8 cellular contexts compared by ENCODE assay signal in genomic region chr19:13953021-13953531, GRCh38. TPM values are rescaled to one million over a fixed set of nuclear protein-coding genes. Genes with fewer than 3 reads are reported as not detected.
DNase-seq lines count a peak whose midpoint lies in the region; ATAC-seq and TF ChIP-seq lines count a peak whose summit lies in the region.

No MANE protein-coding gene starts in this region.

- no CpG with 5 or more reads among the region's 10 CpGs for WGBS in neuronal stem cell (ENCODE audit: extremely low coverage in 2 of 2, insufficient read length in 2 of 2, insufficient replicate concordance in 1 of 2), 2 donors

- peak overlapping the region; percentile 96 for H2AFZ ChIP-seq in neuronal stem cell (ENCODE audit: low read length)

- H4K91ac ChIP-seq in neuronal stem cell (ENCODE audit: low read depth, low read length, poor library complexity) = no peak overlapping the region

- H3K4me1 ChIP-seq in neuronal stem cell (ENCODE audit: control insufficient read depth in 2 of 2, insufficient read depth in 1 of 2, low read depth in 1 of 2, low read length in 2 of 2) = peaks cover 4 to 9% of the 10 kb centered on the region in 2 donors

- peak overlapping the region; percentile 98 for H2BK5ac ChIP-seq in neuronal stem cell (ENCODE audit: low read length)

- ATAC-seq in HG03354 (IDR thresholded peaks at IDR 0.05; ENCODE audit: poor library complexity, severe bottlenecking, unreplicated experiment) = no peak

- H3K36me3 ChIP-seq in H7 (replicated peaks; ENCODE audit: control insufficient read depth, insufficient read depth, low read length) = peaks cover 22% of the 10 kb centered on the region
- H3K36me3 ChIP-seq in neuronal stem cell (replicated peaks in 1 of 2; ENCODE audit: control insufficient read depth in 2 of 2, insufficient read depth in 2 of 2, low read length in 2 of 2) = peaks cover 27 to 44% of the 10 kb centered on the region in 2 donors

- H3K27me3 Mint-ChIP-seq in activated CD4-positive, alpha-beta memory T cell treated with anti-CD3 and anti-CD28 coated beads for 36 hours = no peaks in the 10 kb centered on the region

- TF ChIP-seq CTCF in 22Rv1 (IDR thresholded peaks at IDR 0.05) (no peak), fibroblast of villous mesenchyme (IDR thresholded peaks at IDR 0.05; ENCODE audit: insufficient read depth, low read depth, low read length) (peak; percentile 27)

- no peak overlapping the region for H2BK120ac ChIP-seq in neuronal stem cell (ENCODE audit: low read depth, low read length)

- H3K27ac ChIP-seq in 22Rv1 (peak overlapping the region; percentile 54), neuronal stem cell (replicated peaks; ENCODE audit: low read length) (peak overlapping the region; percentile 70)

- CTCF ChIA-PET in activated CD4-positive, alpha-beta memory T cell treated with anti-CD3 and anti-CD28 coated beads for 36 hours (lab: Charles Lee) = interaction anchor here (0.7 to 3.0 kb wide), 8 partner anchors 71 to 161 kb away, joined by 3 to 20 read pairs (median 4); partner anchors contain the start of genes IL27RA and MISP3

- H3K36me3 Mint-ChIP-seq in activated CD4-positive, alpha-beta memory T cell treated with anti-CD3 and anti-CD28 coated beads for 36 hours = peaks cover 7% of the 10 kb centered on the region

- H3K27ac Mint-ChIP-seq in activated CD4-positive, alpha-beta memory T cell treated with anti-CD3 and anti-CD28 coated beads for 36 hours = peak overlapping the region; percentile 76

- peak overlapping the region; percentile 65 for H3K9ac ChIP-seq in neuronal stem cell (ENCODE audit: low read depth, low read length, poor library complexity)

- no peak overlapping the region for H3K4ac ChIP-seq in neuronal stem cell (ENCODE audit: low read length)

- H2AK5ac ChIP-seq in neuronal stem cell (ENCODE audit: low read depth, low read length) = no peak overlapping the region

- H3K9me3 ChIP-seq in neuronal stem cell (replicated peaks in 1 of 2; ENCODE audit: control insufficient read depth in 2 of 2, insufficient read depth in 1 of 2, low read depth in 1 of 2, low read length in 2 of 2) = no peaks in the 10 kb centered on the region

- peak overlapping the region; percentile 71 for H3K4me2 ChIP-seq in neuronal stem cell (ENCODE audit: insufficient read depth, low read length, poor library complexity, severe bottlenecking)

- peaks cover 17% of the 10 kb centered on the region for H3K4me1 Mint-ChIP-seq in activated CD4-positive, alpha-beta memory T cell treated with anti-CD3 and anti-CD28 coated beads for 36 hours (ENCODE audit: low read depth)

- H3K14ac ChIP-seq in neuronal stem cell (ENCODE audit: low read length) = peak overlapping the region; percentile 67

- H3K27me3 ChIP-seq in H7 (ENCODE audit: control insufficient read depth, insufficient read depth, low read length) = no peaks in the 10 kb centered on the region
- H3K27me3 ChIP-seq in neuronal stem cell (ENCODE audit: control insufficient read depth in 3 of 3, insufficient read depth in 3 of 3, low read depth in 1 of 3, low read length in 3 of 3) = no peaks in the 10 kb centered on the region

- H3K4me3 ChIP-seq in H7 (ENCODE audit: insufficient read depth, low read depth, low read length) = peak overlapping the region; percentile 63
- peak overlapping the region; percentile 79 for H3K4me3 ChIP-seq in fibroblast of villous mesenchyme (ENCODE audit: low read depth, low read length)
- H3K4me3 ChIP-seq in neuronal stem cell (ENCODE audit: low read length in 2 of 2) = peak overlapping the region; percentile 65 to 84

- no peak overlapping the region for H3K23ac ChIP-seq in neuronal stem cell (ENCODE audit: low read depth, low read length, poor library complexity)

- no peaks in the 10 kb centered on the region for H3K9me3 Mint-ChIP-seq in activated CD4-positive, alpha-beta memory T cell treated with anti-CD3 and anti-CD28 coated beads for 36 hours

- no peak overlapping the region for H4K8ac ChIP-seq in neuronal stem cell (ENCODE audit: low read depth, low read length)

- peak overlapping the region; percentile 95 for H3K4me3 Mint-ChIP-seq in activated CD4-positive, alpha-beta memory T cell treated with anti-CD3 and anti-CD28 coated beads for 36 hours

- intact Hi-C loops in activated CD4-positive, alpha-beta memory T cell treated with anti-CD3 and anti-CD28 coated beads for 36 hours (cut with micrococcal nuclease) = loop anchor here (2.0 to 5.0 kb wide), 2 partner anchors 79 to 120 kb away; partner anchors contain the start of genes IL27RA and MISP3

- POLR2A ChIA-PET in activated CD4-positive, alpha-beta memory T cell treated with anti-CD3 and anti-CD28 coated beads for 36 hours (lab: Charles Lee) = interaction anchor here (1.0 to 1.5 kb wide), 8 partner anchors 28 to 90 kb away, joined by 3 to 6 read pairs (median 4); partner anchors contain the start of genes IL27RA and RFX1

- peaks cover 30% of the 10 kb centered on the region for H3K79me1 ChIP-seq in neuronal stem cell (ENCODE audit: low read depth, low read length)

- H3K18ac ChIP-seq in neuronal stem cell (ENCODE audit: low read length) = peak overlapping the region; percentile 95

- DNase-seq in H7 (no peak), fibroblast of villous mesenchyme (ENCODE audit: low read depth) (peak; percentile 70), neuronal stem cell (ENCODE audit: low spot score) (no peak), KG1 (lab: John Stamatoyannopoulos, UW) (no peak)
- peak; percentile 24 for DNase-seq in activated CD4-positive, alpha-beta memory T cell treated with anti-CD3 and anti-CD28 coated beads for 36 hours
- DNase-seq in activated CD8-positive, alpha-beta memory T cell treated with anti-CD3 and anti-CD28 coated beads, Interleukin-2, amount 50 U/mL, for 48 hours = no peak

- H2BK15ac ChIP-seq in neuronal stem cell (ENCODE audit: low read length) = peak overlapping the region; percentile 81

- H2BK12ac ChIP-seq in neuronal stem cell (ENCODE audit: low read length) = no peak overlapping the region

RNA-seq across cellular contexts. Expression of gene DCAF15, which starts 0.8 kb away (rescaled TPM):
- 73.3 and 92.9 TPM in 2 replicates for total RNA-seq in H7 (2014; rRNA removed; shearing (Covaris generic))
- 10 to 100 TPM; 67.0 to 72.0 TPM for total RNA-seq in activated CD4-positive, alpha-beta memory T cell treated with anti-CD3 and anti-CD28 coated beads for 36 hours
- total RNA-seq in fibroblast of villous mesenchyme = 13.4 and 13.9 TPM in 2 replicates
- 44.9 TPM for polyA plus RNA-seq in neuronal stem cell (2013, experiment 1 of 2)
- polyA plus RNA-seq in neuronal stem cell (2013, experiment 2 of 2) = 44.2 TPM

RNA-seq across cellular contexts. Expression of gene PODNL1, which starts 14.9 kb away (rescaled TPM):
- total RNA-seq in H7 (2014; rRNA removed; shearing (Covaris generic)) = 0.07 and 0.10 TPM in 2 replicates
- total RNA-seq in activated CD4-positive, alpha-beta memory T cell treated with anti-CD3 and anti-CD28 coated beads for 36 hours = under 1 TPM; 0.34 to 0.50 TPM
- total RNA-seq in fibroblast of villous mesenchyme = 2.6 TPM in 2 replicates
- 2.8 TPM for polyA plus RNA-seq in neuronal stem cell (2013, experiment 1 of 2)
- 2.8 TPM for polyA plus RNA-seq in neuronal stem cell (2013, experiment 2 of 2)

RNA-seq across cellular contexts. Expression of gene CC2D1A, which starts 47.1 kb away (rescaled TPM):
- 22.8 and 25.0 TPM in 2 replicates for total RNA-seq in H7 (2014; rRNA removed; shearing (Covaris generic))
- 10 to 100 TPM; 25.8 to 31.0 TPM for total RNA-seq in activated CD4-positive, alpha-beta memory T cell treated with anti-CD3 and anti-CD28 coated beads for 36 hours
- 18.6 and 22.9 TPM in 2 replicates for total RNA-seq in fibroblast of villous mesenchyme
- 19.7 TPM for polyA plus RNA-seq in neuronal stem cell (2013, experiment 1 of 2)
- 18.7 TPM for polyA plus RNA-seq in neuronal stem cell (2013, experiment 2 of 2)

RNA-seq across cellular contexts. Expression of gene BRME1, which starts 47.2 kb away (rescaled TPM):
- total RNA-seq in H7 (2014; rRNA removed; shearing (Covaris generic)) = 3.4 and 4.1 TPM in 2 replicates
- total RNA-seq in activated CD4-positive, alpha-beta memory T cell treated with anti-CD3 and anti-CD28 coated beads for 36 hours = 1 to 10 TPM; 7.7 to 9.0 TPM
- 0.32 and 0.43 TPM in 2 replicates for total RNA-seq in fibroblast of villous mesenchyme
- 1.8 TPM for polyA plus RNA-seq in neuronal stem cell (2013, experiment 1 of 2)
- 2.1 TPM for polyA plus RNA-seq in neuronal stem cell (2013, experiment 2 of 2)

RNA-seq across cellular contexts. Expression of gene RFX1, which starts 53.0 kb away (rescaled TPM):
- total RNA-seq in H7 (2014; rRNA removed; shearing (Covaris generic)) = 6.4 and 6.9 TPM in 2 replicates
- total RNA-seq in activated CD4-positive, alpha-beta memory T cell treated with anti-CD3 and anti-CD28 coated beads for 36 hours = 10 to 100 TPM; 14.4 to 15.2 TPM
- total RNA-seq in fibroblast of villous mesenchyme = 2.3 and 2.6 TPM in 2 replicates
- polyA plus RNA-seq in neuronal stem cell (2013, experiment 1 of 2) = 7.3 TPM
- 7.5 TPM for polyA plus RNA-seq in neuronal stem cell (2013, experiment 2 of 2)

Comparison
In these comparisons a context has a peak if more than half of its experiments do, and no peak if none do; other contexts are left out.
1. DNase-seq: peak in activated CD4-positive, alpha-beta memory T cell treated with anti-CD3 and anti-CD28 coated beads for 36 hours (single experiment) and fibroblast of villous mesenchyme (single experiment); none in H7 (single experiment), neuronal stem cell (single experiment), activated CD8-positive, alpha-beta memory T cell treated with anti-CD3 and anti-CD28 coated beads, Interleukin-2, amount 50 U/mL, for 48 hours (single experiment) and KG1 (single experiment).
2. Peak in every context shown above with its lines, with median percentiles within 50 percentile points of each other: H3K4me3 ChIP-seq.